Comparison of ENCODE assay signal across 8 cellular contexts in genomic region chr11:67993821-67994220, GRCh38. TPM values are rescaled to one million over a fixed set of nuclear protein-coding genes. Genes with fewer than 3 reads are reported as not detected.
A peak's percentile ranks its signal among the peaks of the same experiment; 100 is the strongest.
DNase-seq lines count a peak whose midpoint lies in the region; ATAC-seq and TF ChIP-seq lines count a peak whose summit lies in the region.
"Not testable (repeated sequence)": the region's sequence is repeated elsewhere in the genome, so short reads cannot be mapped to it uniquely, and the experiment has no call there.

No MANE protein-coding gene starts in this region.

- not testable (repeated sequence) for H3K4me3 ChIP-seq in adrenal gland; fibroblast of pulmonary artery (replicated peaks; ENCODE audit: low read depth, low read length); naive thymus-derived CD4-positive, alpha-beta T cell (ENCODE audit: low read length)

- H3K27ac Mint-ChIP-seq in H9 = peak overlapping the region in 1 of 3 experiments; percentile 79; a peak in 1 of 7 replicates
- H3K27ac Mint-ChIP-seq in activated CD4-positive, alpha-beta T cell treated with anti-CD3 and anti-CD28 coated beads for 36 hours; naive thymus-derived CD4-positive, alpha-beta T cell: not testable (repeated sequence)
- peak overlapping the region; percentile 70 for H3K27ac Mint-ChIP-seq in stimulated activated memory B cell treated with anti-CD40 and anti-IgM and Interleukin-4, amounts not matched to agents 10 μg/mL and 1 μg/mL and 100 μg/mL, for 72 hours

- H4K8ac ChIP-seq in H9 (replicated peaks; ENCODE audit: insufficient read length, low read depth, low read length) = not testable (repeated sequence)

- TF ChIP-seq CTCF in H9 (conservative IDR thresholded peaks at IDR 0.05) (peak; percentile 80), adrenal gland (IDR thresholded peaks at IDR 0.05) (peak; percentile 42 to 71 (median 64)), fibroblast of pulmonary artery (IDR thresholded peaks at IDR 0.05; ENCODE audit: low read length, missing control alignments) (peak; percentile 46)

- H2BK120ac ChIP-seq in H9 (ENCODE audit: low read depth, low read length, poor library complexity, severe bottlenecking) = not testable (repeated sequence)

- H3K36me3 ChIP-seq in adrenal gland (replicated peaks in 1 of 2); naive thymus-derived CD4-positive, alpha-beta T cell (ENCODE audit: control insufficient read depth in 2 of 3, insufficient read depth in 3 of 3, low read length in 3 of 3): not testable (repeated sequence)

- CTCF ChIA-PET in activated CD4-positive, alpha-beta T cell treated with anti-CD3 and anti-CD28 coated beads for 36 hours (lab: Charles Lee) = interaction anchor here (0.6 to 1.4 kb wide), 3 partner anchors 9 to 17 kb away, joined by 3 to 4 read pairs (median 4); partner anchors contain the start of gene ALDH3B1
- CTCF ChIA-PET in naive thymus-derived CD4-positive, alpha-beta T cell (lab: Charles Lee) = not testable (repeated sequence)

- not testable (repeated sequence) for H2AFZ ChIP-seq in H9 (ENCODE audit: low read length)

- H3K9ac ChIP-seq in H9 (ENCODE audit: extremely low read depth, insufficient read length, low read length) = not testable (repeated sequence)

- H3K9me3 Mint-ChIP-seq in H9; activated CD4-positive, alpha-beta T cell treated with anti-CD3 and anti-CD28 coated beads for 36 hours (ENCODE audit: low read depth); naive thymus-derived CD4-positive, alpha-beta T cell; stimulated activated memory B cell treated with anti-CD40 and anti-IgM and Interleukin-4, amounts not matched to agents 10 μg/mL and 1 μg/mL and 100 μg/mL, for 72 hours: not testable (repeated sequence)

- not testable (repeated sequence) for H3K23me2 ChIP-seq in H9 (ENCODE audit: insufficient read length, low read depth, low read length, poor library complexity, severe bottlenecking)

- intact Hi-C loops in activated CD4-positive, alpha-beta T cell treated with anti-CD3 and anti-CD28 coated beads for 36 hours (cut with DNase I, micrococcal nuclease); adrenal gland (cut with DNase I); naive thymus-derived CD4-positive, alpha-beta T cell (cut with micrococcal nuclease): not testable (repeated sequence)

- H3K27me3 ChIP-seq in H9 (ENCODE audit: insufficient read depth, low read length); adrenal gland; naive thymus-derived CD4-positive, alpha-beta T cell (ENCODE audit: control insufficient read depth in 2 of 2, insufficient read depth in 2 of 2, low read length in 2 of 2): not testable (repeated sequence)

- H2BK5ac ChIP-seq in H9 (ENCODE audit: insufficient read length, low read length) = not testable (repeated sequence)

- not testable (repeated sequence) for H3K4ac ChIP-seq in H9 (ENCODE audit: low read depth, low read length)

- not testable (repeated sequence) for H3K18ac ChIP-seq in H9 (ENCODE audit: insufficient read length, low read depth, low read length)

- DNase-seq in CD1c-positive myeloid dendritic cell (ENCODE audit: extremely low spot score) (peak; percentile 10), H9 (peak; percentile 78), NCI-H69 (lab: John Stamatoyannopoulos, UW) (peak; percentile 72), adrenal gland (peak in 4 of 7 donors; percentile 29 to 65 (median 36))
- peak; percentile 69 for DNase-seq in activated CD4-positive, alpha-beta T cell treated with anti-CD3 and anti-CD28 coated beads for 36 hours
- DNase-seq in fibroblast of pulmonary artery (ENCODE audit: low read depth) = not testable (repeated sequence)
- peak in 8 of 9 donors; percentile 30 to 55 (median 46) for DNase-seq in naive thymus-derived CD4-positive, alpha-beta T cell

- not testable (repeated sequence) for H3K23ac ChIP-seq in H9 (ENCODE audit: insufficient read length, low read depth, low read length)

- not testable (repeated sequence) for H3K27ac ChIP-seq in H9 (ENCODE audit: insufficient read length, low read depth, low read length); adrenal gland; naive thymus-derived CD4-positive, alpha-beta T cell (ENCODE audit: low read depth, low read length)

- H3K14ac ChIP-seq in H9 (ENCODE audit: insufficient read depth, low read length) = not testable (repeated sequence)

- not testable (repeated sequence) for H3K56ac ChIP-seq in H9 (ENCODE audit: insufficient read length, low read depth, low read length)

- not testable (repeated sequence) for H3K4me3 Mint-ChIP-seq in H9; activated CD4-positive, alpha-beta T cell treated with anti-CD3 and anti-CD28 coated beads for 36 hours; stimulated activated memory B cell treated with anti-CD40 and anti-IgM and Interleukin-4, amounts not matched to agents 10 μg/mL and 1 μg/mL and 100 μg/mL, for 72 hours
- H3K4me3 Mint-ChIP-seq in naive thymus-derived CD4-positive, alpha-beta T cell = peak overlapping the region in 1 of 10 donors; percentile 12

- H3K27me3 Mint-ChIP-seq in H9 (ENCODE audit: low read depth) = peaks cover 14% of the 10 kb centered on the region
- not testable (repeated sequence) for H3K27me3 Mint-ChIP-seq in activated CD4-positive, alpha-beta T cell treated with anti-CD3 and anti-CD28 coated beads for 36 hours; naive thymus-derived CD4-positive, alpha-beta T cell; stimulated activated memory B cell treated with anti-CD40 and anti-IgM and Interleukin-4, amounts not matched to agents 10 μg/mL and 1 μg/mL and 100 μg/mL, for 72 hours

- H2BK20ac ChIP-seq in H9 (ENCODE audit: low read depth, low read length, poor library complexity, severe bottlenecking) = not testable (repeated sequence)

- H3K79me1 ChIP-seq in H9 (ENCODE audit: insufficient read depth, low read depth, low read length, poor library complexity, severe bottlenecking) = not testable (repeated sequence)

- ATAC-seq in activated CD4-positive, alpha-beta T cell treated with anti-CD3 and anti-CD28 coated beads for 36 hours; naive thymus-derived CD4-positive, alpha-beta T cell; stimulated activated memory B cell treated with anti-CD40 and anti-IgM and Interleukin-4, amounts not matched to agents 10 μg/mL and 1 μg/mL and 100 μg/mL, for 72 hours: not testable (repeated sequence)

- not testable (repeated sequence) for H3K9me3 ChIP-seq in H9 (ENCODE audit: control insufficient read depth, low read depth, low read length); adrenal gland (replicated peaks in 1 of 3); naive thymus-derived CD4-positive, alpha-beta T cell (ENCODE audit: control insufficient read depth in 2 of 3, low read length in 3 of 3)

- H3K4me2 ChIP-seq in H9 (ENCODE audit: insufficient read depth, insufficient read length, low read length) = not testable (repeated sequence)

- peaks cover 17 to 19% of the 10 kb centered on the region in 2 experiments for H3K4me1 Mint-ChIP-seq in H9
- H3K4me1 Mint-ChIP-seq in activated CD4-positive, alpha-beta T cell treated with anti-CD3 and anti-CD28 coated beads for 36 hours = peaks cover 20% of the 10 kb centered on the region
- peaks cover 13 to 28% (median 25%) of the 10 kb centered on the region in 7 donors for H3K4me1 Mint-ChIP-seq in naive thymus-derived CD4-positive, alpha-beta T cell
- H3K4me1 Mint-ChIP-seq in stimulated activated memory B cell treated with anti-CD40 and anti-IgM and Interleukin-4, amounts not matched to agents 10 μg/mL and 1 μg/mL and 100 μg/mL, for 72 hours = peaks cover 49% of the 10 kb centered on the region

- H4K20me1 ChIP-seq in H9 (ENCODE audit: control insufficient read depth, insufficient read depth, insufficient read length) = not testable (repeated sequence)

- H3K79me2 ChIP-seq in H9 (ENCODE audit: insufficient read depth, low read length) = not testable (repeated sequence)

- H4K91ac ChIP-seq in H9 (ENCODE audit: insufficient read length, low read depth, low read length) = not testable (repeated sequence)

- not testable (repeated sequence) for H3K36me3 Mint-ChIP-seq in H9 (ENCODE audit: insufficient read depth in 1 of 3, low read depth in 3 of 3); activated CD4-positive, alpha-beta T cell treated with anti-CD3 and anti-CD28 coated beads for 36 hours (ENCODE audit: low read depth)
- H3K36me3 Mint-ChIP-seq in naive thymus-derived CD4-positive, alpha-beta T cell = peaks cover 0 to 14% (median 0%) of the 10 kb centered on the region in 5 donors
- peaks cover 49% of the 10 kb centered on the region for H3K36me3 Mint-ChIP-seq in stimulated activated memory B cell treated with anti-CD40 and anti-IgM and Interleukin-4, amounts not matched to agents 10 μg/mL and 1 μg/mL and 100 μg/mL, for 72 hours

- TF ChIP-seq POLR2A in adrenal gland (IDR thresholded peaks at IDR 0.05) = not testable (repeated sequence)

- not testable (repeated sequence) for H4K5ac ChIP-seq in H9 (ENCODE audit: insufficient read length, low read depth, low read length)

- not testable (repeated sequence) for H3K4me1 ChIP-seq in H9 (ENCODE audit: insufficient read depth, low read length); adrenal gland (replicated peaks in 1 of 2); naive thymus-derived CD4-positive, alpha-beta T cell (ENCODE audit: control insufficient read depth in 2 of 2, insufficient read depth in 2 of 2, low read length in 2 of 2)

- POLR2A ChIA-PET in activated CD4-positive, alpha-beta T cell treated with anti-CD3 and anti-CD28 coated beads for 36 hours (lab: Charles Lee) = not testable (repeated sequence)
- POLR2A ChIA-PET in naive thymus-derived CD4-positive, alpha-beta T cell (lab: Charles Lee) = interaction anchor here (0.7 kb wide), 1 partner anchor 9 kb away, joined by 3 read pairs; no protein-coding TSS in a partner anchor

- H2BK15ac ChIP-seq in H9 (ENCODE audit: low read depth, low read length) = not testable (repeated sequence)

- not testable (repeated sequence) for H3T11ph ChIP-seq in H9 (ENCODE audit: low read length)

- WGBS in H9 (ENCODE audit: extremely low coverage, insufficient read length, low lambda C conversion rate) = no CpG with 5 or more reads among the region's 12 CpGs
- WGBS in adrenal gland, 4 donors = 17 to 45% (median 36%) methylated on average over 4 to 12 of the region's 12 CpGs

- not testable (repeated sequence) for H2AK5ac ChIP-seq in H9 (ENCODE audit: insufficient read length, low read length)

- not testable (repeated sequence) for H2BK12ac ChIP-seq in H9 (ENCODE audit: insufficient read length, low read depth, low read length)

RNA-seq across cellular contexts. Expression of gene UNC93B1, which starts 10.1 kb away (rescaled TPM):
- total RNA-seq in H9 (2021) (21.7 and 23.3 TPM in 2 replicates), adrenal gland (10 to 100 TPM; 23.1 to 81.2 (median 60.0) TPM)
- total RNA-seq in activated CD4-positive, alpha-beta T cell treated with anti-CD3 and anti-CD28 coated beads for 36 hours = 10 to 100 TPM; 16.3 to 16.7 TPM
- polyA plus RNA-seq in adrenal gland = 10 to 100 TPM; 10.3 to 57.7 (median 57.0) TPM
- 10 to 100 TPM; 10.1 to 76.3 (median 21.1) TPM for total RNA-seq in naive thymus-derived CD4-positive, alpha-beta T cell
- polyA plus RNA-seq in naive thymus-derived CD4-positive, alpha-beta T cell = 10 to 100 TPM in 1 of 2 donors, 1 to 10 TPM in 1; 4.3 to 12.7 TPM

RNA-seq across cellular contexts. Expression of gene ALDH3B1, which starts 16.3 kb away (rescaled TPM):
- total RNA-seq in H9 (2021) (not detected in 2 replicates), adrenal gland (10 to 100 TPM; 38.7 to 70.3 (median 59.0) TPM)
- total RNA-seq in activated CD4-positive, alpha-beta T cell treated with anti-CD3 and anti-CD28 coated beads for 36 hours = not detected
- 10 to 100 TPM; 24.4 to 35.4 (median 26.9) TPM for polyA plus RNA-seq in adrenal gland
- 10 to 100 TPM in 1 of 5 experiments, 1 to 10 TPM in 1, under 1 TPM in 2, not detected in 1; 0.57 to 29.5 (median 1.9) TPM for total RNA-seq in naive thymus-derived CD4-positive, alpha-beta T cell
- under 1 TPM in 1 of 2 donors, not detected in 1; 0.05 TPM for polyA plus RNA-seq in naive thymus-derived CD4-positive, alpha-beta T cell

RNA-seq across cellular contexts. Expression of gene NDUFS8, which starts 36.7 kb away (rescaled TPM):
- 213 and 214 TPM in 2 replicates for total RNA-seq in H9 (2021)
- 100 to 1,000 TPM; 108 to 113 TPM for total RNA-seq in activated CD4-positive, alpha-beta T cell treated with anti-CD3 and anti-CD28 coated beads for 36 hours
- 1,000 to 10,000 TPM in 1 of 8 donors, 100 to 1,000 TPM in 7; 425 to 1,037 (median 520) TPM for total RNA-seq in adrenal gland
- 100 to 1,000 TPM; 199 to 814 (median 571) TPM for polyA plus RNA-seq in adrenal gland
- 100 to 1,000 TPM in 1 of 5 experiments, 10 to 100 TPM in 4; 67.1 to 126 (median 80.1) TPM for total RNA-seq in naive thymus-derived CD4-positive, alpha-beta T cell
- 100 to 1,000 TPM; 172 to 197 TPM for polyA plus RNA-seq in naive thymus-derived CD4-positive, alpha-beta T cell

RNA-seq across cellular contexts. Expression of gene TCIRG1, which starts 45.0 kb away (rescaled TPM):
- total RNA-seq in H9 (2021) (24.4 and 27.1 TPM in 2 replicates), adrenal gland (100 to 1,000 TPM; 112 to 384 (median 258) TPM)
- 100 to 1,000 TPM; 117 to 151 TPM for total RNA-seq in activated CD4-positive, alpha-beta T cell treated with anti-CD3 and anti-CD28 coated beads for 36 hours
- polyA plus RNA-seq in adrenal gland = 1,000 to 10,000 TPM in 1 of 3 donors, 100 to 1,000 TPM in 1, 10 to 100 TPM in 1; 28.4 to 1,150 (median 823) TPM
- total RNA-seq in naive thymus-derived CD4-positive, alpha-beta T cell = 100 to 1,000 TPM; 164 to 381 (median 194) TPM
- 10 to 100 TPM; 27.3 to 39.0 TPM for polyA plus RNA-seq in naive thymus-derived CD4-positive, alpha-beta T cell
